26 cellular contexts compared by ENCODE assay signal in the genomic region with DNA sequence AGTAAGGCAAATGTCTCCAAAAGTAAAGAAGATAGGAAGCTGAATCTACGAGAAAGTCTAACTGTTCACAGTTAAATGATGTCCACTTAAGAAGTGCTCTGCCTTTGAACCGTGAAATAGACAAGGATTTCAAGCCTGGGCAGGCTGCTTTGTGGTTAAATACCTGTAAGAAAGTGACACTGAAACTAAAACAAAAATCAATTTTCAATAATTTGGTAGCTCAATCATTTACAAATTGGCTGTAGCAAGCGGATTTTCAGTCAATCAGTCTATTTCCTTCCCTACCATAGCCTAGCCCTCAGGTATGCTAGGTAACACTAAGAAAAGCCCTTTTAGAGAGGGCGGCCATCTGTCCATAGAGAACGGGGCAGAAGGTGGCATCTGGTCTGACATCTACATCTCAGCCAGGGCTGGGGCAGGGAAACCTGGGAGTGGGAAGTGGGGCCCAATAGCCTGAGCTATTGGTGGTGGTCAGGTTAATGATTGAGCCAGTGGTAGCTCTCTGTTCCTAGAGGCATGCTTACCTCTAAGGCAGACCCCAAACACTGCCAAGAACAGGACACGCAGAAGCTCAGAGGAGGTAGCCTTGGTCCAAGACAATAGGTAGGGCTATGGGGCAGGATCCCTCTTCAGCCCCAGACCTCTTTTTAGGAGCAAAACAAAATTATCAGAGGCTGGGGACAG.
DNase-seq lines count a peak whose midpoint lies in the region; ATAC-seq and TF ChIP-seq lines count a peak whose summit lies in the region.
"Had no signal": no experiment of that assay in that cellular context is flagged by ENCODE, and none has a peak within 500 bp of the region (broad histone marks: within the 10 kb centered on the region; RNA-seq: fewer than 3 reads in every experiment).

No MANE protein-coding gene starts in this region.

- H3K4me1 Mint-ChIP-seq in stimulated activated memory B cell treated with anti-CD40 and anti-IgM and Interleukin-4, amounts not matched to agents 10 μg/mL and 1 μg/mL and 100 μg/mL, for 72 hours: peaks cover 6% of the 10 kb centered on the region
- no peaks in the 10 kb centered on the region for H3K4me1 Mint-ChIP-seq in osteocyte (ENCODE audit: unreplicated experiment)
- H3K4me1 Mint-ChIP-seq: natural killer cell had no signal

- H3K4me3 Mint-ChIP-seq in stimulated activated memory B cell treated with anti-CD40 and anti-IgM and Interleukin-4, amounts not matched to agents 10 μg/mL and 1 μg/mL and 100 μg/mL, for 72 hours: no peak overlapping the region
- H3K4me3 Mint-ChIP-seq in osteocyte (ENCODE audit: unreplicated experiment): no peak overlapping the region
- H3K4me3 Mint-ChIP-seq: activated naive CD4-positive, alpha-beta T cell treated with anti-CD3 and anti-CD28 coated beads for 36 hours; activated T-cell treated with anti-CD3 and anti-CD28 coated beads, Interleukin-2, amount 50 U/mL, for 72 hours; CD4-positive, alpha-beta T cell; IgD-negative memory B cell; natural killer cell had no signal

- no peaks in the 10 kb centered on the region for H3K9me3 Mint-ChIP-seq in stimulated activated memory B cell treated with anti-CD40 and anti-IgM and Interleukin-4, amounts not matched to agents 10 μg/mL and 1 μg/mL and 100 μg/mL, for 72 hours
- no peaks in the 10 kb centered on the region for H3K9me3 Mint-ChIP-seq in osteocyte (ENCODE audit: unreplicated experiment)
- H3K9me3 Mint-ChIP-seq: activated naive CD4-positive, alpha-beta T cell treated with anti-CD3 and anti-CD28 coated beads for 36 hours; activated T-cell treated with anti-CD3 and anti-CD28 coated beads, Interleukin-2, amount 50 U/mL, for 72 hours; CD4-positive, alpha-beta T cell; natural killer cell had no signal

- peak; percentile 12 for DNase-seq in DMS 273 (lab: John Stamatoyannopoulos, UW; ENCODE audit: unreplicated experiment)
- no peak for DNase-seq in DMS 273 treated with DMSO at 0.1 percent for 48 hours (lab: John Stamatoyannopoulos, UW)
- no peak for DNase-seq in HuH-7.5 (ENCODE audit: low spot score)
- DNase-seq in GF-D8 (lab: John Stamatoyannopoulos, UW): no peak
- no peak for DNase-seq in osteocyte (ENCODE audit: extremely low spot score, unreplicated experiment)
- DNase-seq: activated CD4-positive, alpha-beta T cell treated with anti-CD3 and anti-CD28 coated beads for 48 hours; activated naive CD4-positive, alpha-beta T cell treated with anti-CD3 and anti-CD28 coated beads for 36 hours; activated T-cell treated with anti-CD3 and anti-CD28 coated beads, Interleukin-2, amount 50 U/mL, for 72 hours; anterior cingulate cortex; CD4-positive, alpha-beta T cell; islet precursor cell; natural killer cell; NCI-H1105; NCI-H2081; NCI-H345; NCI-H748 treated with DMSO at 0.1 percent for 48 hours; retina; SK-N-SH; small intestine; stimulated activated CD4-positive, alpha-beta T cell treated with anti-CD3 and anti-CD28 coated beads, Interleukin-2, amount 100 ng/mL, for 24 hours; T-helper 2 cell; upper lobe of right lung had no signal

- peak; percentile 53 for ATAC-seq in HG02642 (IDR thresholded peaks at IDR 0.05; ENCODE audit: poor library complexity, unreplicated experiment)
- peak; percentile 61 for ATAC-seq in HG03378 (IDR thresholded peaks at IDR 0.05; ENCODE audit: unreplicated experiment)
- peak; percentile 9 for ATAC-seq in stimulated activated memory B cell treated with anti-CD40 and anti-IgM and Interleukin-4, amounts not matched to agents 10 μg/mL and 1 μg/mL and 100 μg/mL, for 72 hours
- ATAC-seq: activated T-cell treated with anti-CD3 and anti-CD28 coated beads, Interleukin-2, amount 50 U/mL, for 72 hours; natural killer cell; upper lobe of right lung had no signal

- H3K36me3 Mint-ChIP-seq in stimulated activated memory B cell treated with anti-CD40 and anti-IgM and Interleukin-4, amounts not matched to agents 10 μg/mL and 1 μg/mL and 100 μg/mL, for 72 hours: no peaks in the 10 kb centered on the region
- no peaks in the 10 kb centered on the region for H3K36me3 Mint-ChIP-seq in osteocyte (ENCODE audit: unreplicated experiment)
- H3K36me3 Mint-ChIP-seq: natural killer cell had no signal

- peaks cover 14% of the 10 kb centered on the region for H3K27me3 Mint-ChIP-seq in stimulated activated memory B cell treated with anti-CD40 and anti-IgM and Interleukin-4, amounts not matched to agents 10 μg/mL and 1 μg/mL and 100 μg/mL, for 72 hours
- peaks cover 38% of the 10 kb centered on the region for H3K27me3 Mint-ChIP-seq in osteocyte (ENCODE audit: unreplicated experiment)

- no peak for TF ChIP-seq CTCF in osteocyte (IDR thresholded peaks at IDR 0.05)

- no peak overlapping the region for H3K27ac Mint-ChIP-seq in stimulated activated memory B cell treated with anti-CD40 and anti-IgM and Interleukin-4, amounts not matched to agents 10 μg/mL and 1 μg/mL and 100 μg/mL, for 72 hours
- H3K27ac Mint-ChIP-seq in osteocyte (ENCODE audit: unreplicated experiment): no peak overlapping the region
- H3K27ac Mint-ChIP-seq: activated naive CD4-positive, alpha-beta T cell treated with anti-CD3 and anti-CD28 coated beads for 36 hours; activated T-cell treated with anti-CD3 and anti-CD28 coated beads, Interleukin-2, amount 50 U/mL, for 72 hours; CD4-positive, alpha-beta T cell; IgD-negative memory B cell; natural killer cell had no signal

Comparison
In these comparisons a context has a peak if more than half of its experiments do, and no peak if none do; other contexts are left out.
1. ATAC-seq: peak in every context shown above with its lines; median percentile 61 in HG03378; 53 in HG02642; 9 in stimulated activated memory B cell treated with anti-CD40 and anti-IgM and Interleukin-4, amounts not matched to agents 10 μg/mL and 1 μg/mL and 100 μg/mL, for 72 hours.